In genomic region chr7:42224391-42225003, GRCh38 we compare ENCODE assay signal across 1 cellular context.
TF ChIP-seq lines count a peak whose summit lies in the region.

No MANE protein-coding gene starts in this region.

TF ChIP-seq in WTC11, 78 proteins besides CTCF, POLR2A, EP300 and RAD21:
- TF ChIP-seq TP53 (CRISPR knock-in tag; IDR thresholded peaks at IDR 0.05), result no peak
- peak; percentile 58; the same call in 1 of the 2 replicates for TF ChIP-seq ZNF423 (CRISPR knock-in tag; IDR thresholded peaks at IDR 0.05)
TF ChIP-seq in WTC11: peak in this region for 1.
